Comparison of ENCODE assay signal across 1 cellular context in the genomic region with DNA sequence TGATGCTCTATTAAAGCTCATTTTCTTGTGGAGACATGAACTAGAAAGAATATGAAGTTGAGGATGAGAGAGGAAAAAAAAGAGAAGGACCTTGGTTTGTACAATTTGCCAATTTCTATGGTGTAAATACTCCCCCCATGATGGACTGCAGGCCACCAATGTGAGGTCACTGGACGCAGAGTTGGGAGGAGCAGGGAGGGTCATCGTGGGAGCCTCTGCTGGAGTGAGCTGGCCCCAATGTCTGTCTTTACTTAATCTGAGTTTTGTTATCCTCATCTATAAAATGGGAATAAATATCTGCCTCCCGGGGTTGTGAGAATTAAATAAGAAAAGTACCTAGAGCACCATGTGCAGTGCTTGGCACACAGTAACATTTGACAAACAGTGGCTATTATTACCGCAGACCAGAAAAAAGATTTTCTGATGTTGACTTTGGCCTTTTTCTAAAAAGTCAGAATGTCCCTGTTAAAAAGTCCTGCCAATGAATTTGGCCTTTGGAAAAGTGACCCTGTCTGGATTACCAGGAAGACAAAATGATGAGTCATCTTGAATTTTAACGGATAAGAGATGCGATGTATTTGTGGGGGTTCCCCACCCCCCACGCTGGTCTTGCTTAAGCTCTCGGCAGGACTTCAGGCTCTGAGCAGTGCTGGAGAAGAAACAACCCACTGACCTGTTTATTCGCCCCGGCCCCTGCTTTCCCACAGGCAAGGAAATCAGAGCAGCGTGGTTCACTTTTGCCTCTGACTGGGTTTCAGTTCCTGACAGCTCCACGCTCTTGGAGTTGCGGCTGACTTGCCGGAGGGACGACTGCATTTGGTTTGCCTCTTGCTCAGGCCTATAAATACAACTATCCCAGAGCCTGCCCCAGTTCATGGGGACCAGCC.
A peak's percentile ranks its signal among the peaks of the same experiment; 100 is the strongest.
TF ChIP-seq lines count a peak whose summit lies in the region.

No MANE protein-coding gene starts in this region.

TF ChIP-seq in A549, 52 proteins besides CTCF, POLR2A, EP300 and RAD21 (continued from another document):
- TF ChIP-seq, protein P1, sequence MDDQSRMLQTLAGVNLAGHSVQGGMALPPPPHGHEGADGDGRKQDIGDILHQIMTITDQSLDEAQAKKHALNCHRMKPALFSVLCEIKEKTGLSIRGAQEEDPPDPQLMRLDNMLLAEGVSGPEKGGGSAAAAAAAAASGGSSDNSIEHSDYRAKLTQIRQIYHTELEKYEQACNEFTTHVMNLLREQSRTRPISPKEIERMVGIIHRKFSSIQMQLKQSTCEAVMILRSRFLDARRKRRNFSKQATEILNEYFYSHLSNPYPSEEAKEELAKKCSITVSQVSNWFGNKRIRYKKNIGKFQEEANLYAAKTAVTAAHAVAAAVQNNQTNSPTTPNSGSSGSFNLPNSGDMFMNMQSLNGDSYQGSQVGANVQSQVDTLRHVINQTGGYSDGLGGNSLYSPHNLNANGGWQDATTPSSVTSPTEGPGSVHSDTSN (IDR thresholded peaks at IDR 0.05), result no peak
- no peak for TF ChIP-seq MAZ (IDR thresholded peaks at IDR 0.05; ENCODE audit: borderline replicate concordance, low read depth, low read length)
- TF ChIP-seq MAFK (IDR thresholded peaks at IDR 0.05; ENCODE audit: partially characterized antibody), result peak; percentile 99
- TF ChIP-seq EHMT2 (IDR thresholded peaks at IDR 0.05; ENCODE audit: low read depth), result no peak
- TF ChIP-seq ZFP36 (IDR thresholded peaks at IDR 0.05; ENCODE audit: borderline replicate concordance, partially characterized antibody), result no peak
- no peak for TF ChIP-seq SREBF2 (IDR thresholded peaks at IDR 0.05)
- peak in 1 of 2 experiments; percentile 81; a peak in 2 of 4 replicates for TF ChIP-seq CEBPB (IDR thresholded peaks at IDR 0.05)
- no peak for TF ChIP-seq HDAC2 (IDR thresholded peaks at IDR 0.05)
- TF ChIP-seq, protein P2, sequence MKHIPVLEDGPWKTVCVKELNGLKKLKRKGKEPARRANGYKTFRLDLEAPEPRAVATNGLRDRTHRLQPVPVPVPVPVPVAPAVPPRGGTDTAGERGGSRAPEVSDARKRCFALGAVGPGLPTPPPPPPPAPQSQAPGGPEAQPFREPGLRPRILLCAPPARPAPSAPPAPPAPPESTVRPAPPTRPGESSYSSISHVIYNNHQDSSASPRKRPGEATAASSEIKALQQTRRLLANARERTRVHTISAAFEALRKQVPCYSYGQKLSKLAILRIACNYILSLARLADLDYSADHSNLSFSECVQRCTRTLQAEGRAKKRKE (CRISPR knock-in tag; IDR thresholded peaks at IDR 0.05; ENCODE audit: low read depth), result 0 out of 2 replicates have a peak, but pooled peaks have one; percentile 32
- TF ChIP-seq, protein P3, sequence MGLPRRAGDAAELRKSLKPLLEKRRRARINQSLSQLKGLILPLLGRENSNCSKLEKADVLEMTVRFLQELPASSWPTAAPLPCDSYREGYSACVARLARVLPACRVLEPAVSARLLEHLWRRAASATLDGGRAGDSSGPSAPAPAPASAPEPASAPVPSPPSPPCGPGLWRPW (IDR thresholded peaks at IDR 0.05), result no peak
- TF ChIP-seq JUN (IDR thresholded peaks at IDR 0.05), result 0 out of 5 replicates have a peak, but pooled peaks of 1 of the 2 experiments have one; percentile 30
- no peak for TF ChIP-seq ZNF302 (CRISPR knock-in tag; IDR thresholded peaks at IDR 0.05)
- TF ChIP-seq FOSL2 (IDR thresholded peaks at IDR 0.05), result peak; percentile 45; the same call in 1 of the 2 replicates
- TF ChIP-seq FOSL2 (CRISPR knock-in tag; IDR thresholded peaks at IDR 0.05), result peak; percentile 87
- TF ChIP-seq, protein P4, sequence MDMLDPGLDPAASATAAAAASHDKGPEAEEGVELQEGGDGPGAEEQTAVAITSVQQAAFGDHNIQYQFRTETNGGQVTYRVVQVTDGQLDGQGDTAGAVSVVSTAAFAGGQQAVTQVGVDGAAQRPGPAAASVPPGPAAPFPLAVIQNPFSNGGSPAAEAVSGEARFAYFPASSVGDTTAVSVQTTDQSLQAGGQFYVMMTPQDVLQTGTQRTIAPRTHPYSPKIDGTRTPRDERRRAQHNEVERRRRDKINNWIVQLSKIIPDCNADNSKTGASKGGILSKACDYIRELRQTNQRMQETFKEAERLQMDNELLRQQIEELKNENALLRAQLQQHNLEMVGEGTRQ (IDR thresholded peaks at IDR 0.05), result no peak
- TF ChIP-seq RCOR1 (IDR thresholded peaks at IDR 0.05; ENCODE audit: low read depth, low read length), result no peak
- no peak for TF ChIP-seq ESRRA (IDR thresholded peaks at IDR 0.05; ENCODE audit: borderline replicate concordance, low read length)
- peak; percentile 12; the same call in 1 of the 3 replicates for TF ChIP-seq SMC3 (IDR thresholded peaks at IDR 0.05)
- no peak for TF ChIP-seq FOXS1 (CRISPR knock-in tag; IDR thresholded peaks at IDR 0.05)
- TF ChIP-seq NFE2L2 (conservative IDR thresholded peaks at IDR 0.05; ENCODE audit: low read length), result peak; percentile 93
TF ChIP-seq in A549: peak in this region for 7.
